ENCODE assay signal across 8 cellular contexts in the genomic region with DNA sequence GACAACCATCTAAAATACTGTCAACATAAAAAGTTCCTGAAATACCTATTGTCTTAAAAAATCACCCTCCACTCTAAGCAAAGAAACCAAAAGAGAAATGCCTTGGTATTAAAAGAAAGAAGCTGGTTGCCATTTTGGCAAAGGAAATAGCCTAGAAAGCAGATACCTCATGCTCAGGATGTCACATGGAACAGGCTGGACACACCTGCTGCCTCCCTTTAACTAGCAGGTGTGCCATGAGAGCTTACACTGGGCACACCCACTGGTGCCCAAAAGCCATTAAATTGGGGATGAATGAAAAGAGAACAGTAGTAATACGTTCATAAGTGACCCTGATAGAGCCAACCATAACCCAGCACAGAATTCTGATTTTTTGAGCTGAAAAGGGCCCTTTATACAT. TPM values are rescaled to one million over a fixed set of nuclear protein-coding genes. Genes with fewer than 3 reads are reported as not detected.
A peak's percentile ranks its signal among the peaks of the same experiment; 100 is the strongest.
DNase-seq lines count a peak whose midpoint lies in the region; ATAC-seq, FAIRE-seq and TF ChIP-seq lines count a peak whose summit lies in the region.

No MANE protein-coding gene starts in this region.

- no peak for DNase-seq in A549 (ENCODE audit: low read depth in 1 of 2, low spot score in 1 of 2)
- DNase-seq in HepG2 (ENCODE audit: low spot score): no peak
- DNase-seq in substantia nigra (lab: John Stamatoyannopoulos, UW): no peak
- no peak for DNase-seq in SIG-M5 (lab: John Stamatoyannopoulos, UW)

- H3K9ac ChIP-seq in HepG2 (ENCODE audit: insufficient read depth, low read depth, low read length): peak overlapping the region; percentile 84; the same call in 1 of the 2 replicates

- POLR2A ChIA-PET in A549 (lab: Yijun Ruan, JAX) (no interaction called here), HEK293 (lab: Yijun Ruan, JAX) (interaction anchor here (1.0 kb wide), 1 partner anchor 120 kb away, joined by 3 read pairs; the partner anchor contains the start of gene PCNA), HepG2 (lab: Yijun Ruan, JAX) (interaction anchor here (0.5 to 1.4 kb wide), 7 partner anchors 9 to 34 kb away, joined by 3 to 5 read pairs (median 3); no protein-coding TSS in a partner anchor)

- H3K27me3 ChIP-seq in HepG2 (ENCODE audit: control insufficient read depth in 1 of 2, insufficient read depth in 2 of 2, low read length in 2 of 2): no peaks in the 10 kb centered on the region; a peak in 1 of 5 replicates

- TF ChIP-seq CTCF in A549 (IDR thresholded peaks at IDR 0.05) (no peak), HEK293 (tag by site-specific recombination; IDR thresholded peaks at IDR 0.05) (no peak), VCaP (conservative IDR thresholded peaks at IDR 0.05) (no peak), HepG2 (CRISPR knock-in tag; IDR thresholded peaks at IDR 0.05) (no peak)

- H3K4me3 ChIP-seq in A549 (peak overlapping the region; percentile 65), HEK293 (ENCODE audit: low read depth, low read length) (no peak overlapping the region), HepG2 (replicated peaks in 1 of 3; ENCODE audit: insufficient read depth in 1 of 3, low read depth in 2 of 3, low read length in 3 of 3) (peak overlapping the region; percentile 82 to 94 (median 92))

- intact Hi-C loops in HepG2 (cut with micrococcal nuclease; ENCODE audit: unreplicated experiment): loop anchor here (2.0 kb wide), 1 partner anchor 27 kb away; no protein-coding TSS in a partner anchor

- TF ChIP-seq POLR2A in A549 (IDR thresholded peaks at IDR 0.05; ENCODE audit: low read length) (no peak), HepG2 (IDR thresholded peaks at IDR 0.05; ENCODE audit: insufficient read depth in 1 of 2, low read depth in 2 of 2, low read length in 2 of 2) (no peak)

- H3K27ac ChIP-seq in A549 (peak overlapping the region in 1 of 2 experiments; percentile 90; a peak in 2 of 6 replicates), HEK293 (ENCODE audit: extremely low read depth, low read depth, low read length) (no peak overlapping the region), VCaP (peak overlapping the region; percentile 81), HepG2 (ENCODE audit: extremely low read length, insufficient read depth, low read length) (peak overlapping the region; percentile 45), substantia nigra (ENCODE audit: low read depth, low read length, poor library complexity, severe bottlenecking) (no peak overlapping the region)

- no peak for TF ChIP-seq RAD21 in A549 (conservative IDR thresholded peaks at IDR 0.05 in 1 of 2, IDR thresholded peaks at IDR 0.05 in 1 of 2)
- no peak for TF ChIP-seq RAD21 in HepG2 (CRISPR knock-in tag; IDR thresholded peaks at IDR 0.05)

- FAIRE-seq in A549 (lab: Jason Lieb, UNC) (no peak), HepG2 (lab: Jason Lieb, UNC) (no peak)

- BruUV-seq in HepG2 (replicated peaks; lab: Mats Ljungman, UMichigan): no TSS peak

- no peak for TF ChIP-seq EP300 in A549 (IDR thresholded peaks at IDR 0.05)
- TF ChIP-seq EP300 in HepG2 (IDR thresholded peaks at IDR 0.05; ENCODE audit: low read depth in 2 of 2, low read length in 2 of 2): no peak
- no peak for TF ChIP-seq EP300 in HepG2 (CRISPR knock-in tag; IDR thresholded peaks at IDR 0.05; ENCODE audit: borderline replicate concordance)

- 82% methylated on average over 1 of the region's 1 CpG for WGBS in A549 (ENCODE audit: missing lambda C conversion rate)
- WGBS in HepG2 (ENCODE audit: low lambda C conversion rate): 52% methylated on average over 1 of the region's 1 CpG

- CTCF ChIA-PET in A549 (lab: Yijun Ruan, JAX) (interaction anchor here (0.9 to 3.0 kb wide), 2 partner anchors 10 to 101 kb away, joined by 3 to 19 read pairs; no protein-coding TSS in a partner anchor), HEK293 (lab: Yijun Ruan, JAX) (interaction anchor here (0.6 to 1.5 kb wide), 3 partner anchors 50 to 126 kb away, joined by 3 to 5 read pairs (median 3); no protein-coding TSS in a partner anchor), HepG2 (lab: Yijun Ruan, JAX; ENCODE audit: low intra/inter-chr PET ratio, low total read pairs) (interaction anchor here (0.6 kb wide), 1 partner anchor 101 kb away, joined by 3 read pairs; no protein-coding TSS in a partner anchor)

- no peaks in the 10 kb centered on the region; a peak in 1 of 3 replicates for H3K36me3 ChIP-seq in HEK293 (ENCODE audit: control insufficient read depth in 2 of 2, insufficient read depth in 1 of 2, low read length in 2 of 2)
- no peaks in the 10 kb centered on the region for H3K36me3 ChIP-seq in HepG2 (replicated peaks in 1 of 2; ENCODE audit: control insufficient read depth in 1 of 2, insufficient read depth in 2 of 2, low read length in 2 of 2)

- H2AFZ ChIP-seq in HepG2 (ENCODE audit: low read length): no peak overlapping the region

- H3K4me2 ChIP-seq in A549 (peak overlapping the region; percentile 93), HepG2 (ENCODE audit: low read depth, low read length) (peak overlapping the region; percentile 94)

- ATAC-seq in A549 (no peak), HepG2 (no peak), GM21423 (IDR thresholded peaks at IDR 0.05; ENCODE audit: unreplicated experiment) (no peak), HG03095 (IDR thresholded peaks at IDR 0.05; ENCODE audit: unreplicated experiment) (no peak)

- peaks cover 20% of the 10 kb centered on the region for H3K4me1 ChIP-seq in A549
- peaks cover 14% of the 10 kb centered on the region for H3K4me1 ChIP-seq in HEK293 (ENCODE audit: control insufficient read depth, insufficient read depth, low read length)
- H3K4me1 ChIP-seq in HepG2 (ENCODE audit: insufficient read depth, low read length): peaks cover 76% of the 10 kb centered on the region

- no peaks in the 10 kb centered on the region for H3K9me3 ChIP-seq in A549
- H3K9me3 ChIP-seq in HEK293 (ENCODE audit: control insufficient read depth, insufficient read depth, low read depth, low read length): no peaks in the 10 kb centered on the region
- H3K9me3 ChIP-seq in HepG2 (ENCODE audit: low read length): no peaks in the 10 kb centered on the region

- in situ Hi-C loops in HepG2 (cut with HindIII; ENCODE audit: extremely low pct_ligation_motif_present, low pct_unique_long_range_greater_than_20kb): loop anchor here (10.0 kb wide), 1 partner anchor 105 kb away; no protein-coding TSS in a partner anchor

- peaks cover 62% of the 10 kb centered on the region for H3K79me2 ChIP-seq in HepG2 (ENCODE audit: insufficient read depth, low read length)

- H4K20me1 ChIP-seq in HepG2 (ENCODE audit: insufficient read depth, low read length): peaks cover 39% of the 10 kb centered on the region

TF ChIP-seq in A549, 52 proteins besides CTCF, POLR2A, EP300 and RAD21 (continues in another document):
- TF ChIP-seq GATA3 (IDR thresholded peaks at IDR 0.05; ENCODE audit: borderline replicate concordance) (no peak), MAFK (IDR thresholded peaks at IDR 0.05; ENCODE audit: partially characterized antibody) (no peak), JUN (IDR thresholded peaks at IDR 0.05) (no peak)

TF ChIP-seq in HEK293, 187 proteins besides CTCF, POLR2A, EP300 and RAD21:
- TF ChIP-seq SCRT1 (tag by site-specific recombination; IDR thresholded peaks at IDR 0.05; ENCODE audit: borderline replicate concordance) (0 out of 2 replicates have a peak, but pooled peaks have one; percentile 17), ZFP3 (tag by site-specific recombination; IDR thresholded peaks at IDR 0.05; ENCODE audit: low read depth) (no peak)

TF ChIP-seq in HepG2, 621 proteins besides CTCF, POLR2A, EP300 and RAD21 (continues in another document):
- TF ChIP-seq ZSCAN21 (CRISPR knock-in tag; IDR thresholded peaks at IDR 0.05; ENCODE audit: borderline replicate concordance) (no peak), MIXL1 (CRISPR knock-in tag; IDR thresholded peaks at IDR 0.05) (no peak), RAD51 (IDR thresholded peaks at IDR 0.05; ENCODE audit: borderline replicate concordance) (no peak), GATA4 (IDR thresholded peaks at IDR 0.05; ENCODE audit: borderline replicate concordance, low read depth) (no peak)
- TF ChIP-seq, protein P1, sequence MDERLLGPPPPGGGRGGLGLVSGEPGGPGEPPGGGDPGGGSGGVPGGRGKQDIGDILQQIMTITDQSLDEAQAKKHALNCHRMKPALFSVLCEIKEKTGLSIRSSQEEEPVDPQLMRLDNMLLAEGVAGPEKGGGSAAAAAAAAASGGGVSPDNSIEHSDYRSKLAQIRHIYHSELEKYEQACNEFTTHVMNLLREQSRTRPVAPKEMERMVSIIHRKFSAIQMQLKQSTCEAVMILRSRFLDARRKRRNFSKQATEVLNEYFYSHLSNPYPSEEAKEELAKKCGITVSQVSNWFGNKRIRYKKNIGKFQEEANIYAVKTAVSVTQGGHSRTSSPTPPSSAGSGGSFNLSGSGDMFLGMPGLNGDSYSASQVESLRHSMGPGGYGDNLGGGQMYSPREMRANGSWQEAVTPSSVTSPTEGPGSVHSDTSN (CRISPR knock-in tag; IDR thresholded peaks at IDR 0.05): no peak

RNA-seq across cellular contexts. Expression of gene SLC23A2, which starts 1.5 kb away (rescaled TPM):
- polyA plus RNA-seq in A549 (2011; rRNA removed): 47.8 and 64.4 TPM in 2 replicates
- polyA plus RNA-seq in A549 (2012; cell fraction: cytosol; rRNA removed): 14.3 and 15.8 TPM in 2 replicates
- 29.8 and 36.5 TPM in 2 replicates for polyA plus RNA-seq in A549 (2012; cell fraction: nucleus; rRNA removed)
- 11.3 to 13.1 TPM (median 12.4 TPM) in 3 replicates for polyA plus RNA-seq in A549 (2017; fragmentation: RNase III; extraction: RNeasy Plus Mini Kit Qiagen cat#74134 plus additional on column Dnase treatment)
- 101 and 106 TPM in 2 replicates for polyA minus RNA-seq in A549 (2011; rRNA and poly(A)+ RNA removed)
- total RNA-seq in HepG2 (2016; rRNA removed; fragmentation: Illumina TruSeq; extraction: Trizol): 26.2 and 42.2 TPM in 2 replicates
- 4.3 and 5.6 TPM in 2 replicates for total RNA-seq in HepG2 (2016; cell fraction: cytosol; rRNA removed; fragmentation: Illumina TruSeq; extraction: Trizol; ENCODE audit: low read depth)
- 21.6 and 43.4 TPM in 2 replicates for total RNA-seq in HepG2 (2016; cell fraction: insoluble cytoplasmic fraction; rRNA removed; fragmentation: Illumina TruSeq; extraction: Trizol)
- 13.7 and 14.0 TPM in 2 replicates for total RNA-seq in HepG2 (2016; cell fraction: membrane; rRNA removed; fragmentation: Illumina TruSeq; extraction: Trizol)
- total RNA-seq in HepG2 (2016; cell fraction: nucleus; rRNA removed; fragmentation: Illumina TruSeq; extraction: Trizol): 55.7 and 64.6 TPM in 2 replicates
- 51.2 and 62.5 TPM in 2 replicates for polyA plus RNA-seq in HepG2 (2011; rRNA removed)
- polyA plus RNA-seq in HepG2 (2011; cell fraction: cytosol; rRNA removed): 45.9 and 54.4 TPM in 2 replicates
- 89.0 and 99.9 TPM in 2 replicates for polyA plus RNA-seq in HepG2 (2011; cell fraction: nucleus; rRNA removed)
- 49.8 and 58.0 TPM in 2 replicates for polyA plus RNA-seq in HepG2 (2012)
- 1.7 TPM in 2 replicates for polyA plus RNA-seq in HepG2 (2016; cell fraction: cytosol; fragmentation: Illumina TruSeq; extraction: Trizol; ENCODE audit: low read depth)
- 15.4 and 17.3 TPM in 2 replicates for polyA plus RNA-seq in HepG2 (2016; cell fraction: insoluble cytoplasmic fraction; fragmentation: Illumina TruSeq; extraction: Trizol; ENCODE audit: low read depth)
- 4.1 and 4.6 TPM in 2 replicates for polyA plus RNA-seq in HepG2 (2016; cell fraction: membrane; fragmentation: Illumina TruSeq; extraction: Trizol; ENCODE audit: low read depth)
- polyA plus RNA-seq in HepG2 (2016; cell fraction: nucleus; fragmentation: Illumina TruSeq; extraction: Trizol; ENCODE audit: insufficient read depth, low read depth): 65.1 and 71.7 TPM in 2 replicates
- polyA minus RNA-seq in HepG2 (2011; rRNA and poly(A)+ RNA removed; ENCODE audit: low replicate concordance): 17.1 and 162 TPM in 2 replicates
- 41.3 and 62.3 TPM in 2 replicates for polyA minus RNA-seq in HepG2 (2011; cell fraction: cytosol; rRNA and poly(A)+ RNA removed)
- polyA minus RNA-seq in HepG2 (2011; cell fraction: nucleus; rRNA and poly(A)+ RNA removed): 80.1 and 108 TPM in 2 replicates

Comparison
In these comparisons a context has a peak if more than half of its experiments do, and no peak if none do; other contexts are left out.
1. H3K27ac ChIP-seq: peak in VCaP (single experiment) and HepG2 (single experiment); none in HEK293 (single experiment) and substantia nigra (single experiment).